ENCODE assay signal across 7 cellular contexts in genomic region chr6:3226422-3227362, GRCh38. TPM values are rescaled to one million over a fixed set of nuclear protein-coding genes. Genes with fewer than 3 reads are reported as not detected.
DNase-seq lines count a peak whose midpoint lies in the region; ATAC-seq and TF ChIP-seq lines count a peak whose summit lies in the region.

No MANE protein-coding gene starts in this region.

- H3K27ac ChIP-seq in prostate gland: no peak overlapping the region

- no peaks in the 10 kb centered on the region for H3K36me3 Mint-ChIP-seq in activated T-cell treated with anti-CD3 and anti-CD28 coated beads, Interleukin-2, amount 50 U/mL, for 4 hours (ENCODE audit: insufficient read depth)
- H3K36me3 Mint-ChIP-seq in glutamatergic neuron (ENCODE audit: unreplicated experiment): peaks cover 24% of the 10 kb centered on the region

- H3K27me3 ChIP-seq in prostate gland (replicated peaks; ENCODE audit: insufficient read depth): peaks cover 28% of the 10 kb centered on the region

- 6% methylated on average over 55 of the region's 55 CpGs for WGBS in prostate gland

- peak overlapping the region; percentile 68 for H3K4me3 Mint-ChIP-seq in activated T-cell treated with anti-CD3 and anti-CD28 coated beads, Interleukin-2, amount 50 U/mL, for 4 hours
- peak overlapping the region; percentile 99 for H3K4me3 Mint-ChIP-seq in glutamatergic neuron (ENCODE audit: unreplicated experiment)

- peaks cover 3% of the 10 kb centered on the region; the same call in 1 of the 2 replicates for H3K4me1 ChIP-seq in ES-I3 (ENCODE audit: insufficient read depth, low read length)
- H3K4me1 ChIP-seq in prostate gland (replicated peaks): peaks cover 7% of the 10 kb centered on the region

- ATAC-seq in activated T-cell treated with anti-CD3 and anti-CD28 coated beads, Interleukin-2, amount 50 U/mL, for 4 hours: peak; percentile 23 to 36
- ATAC-seq in HG03135 (IDR thresholded peaks at IDR 0.05; ENCODE audit: unreplicated experiment) (no peak), GM18909 (IDR thresholded peaks at IDR 0.05; ENCODE audit: poor library complexity, unreplicated experiment) (no peak)

- H3K9me3 ChIP-seq in ES-I3 (ENCODE audit: control insufficient read depth, insufficient read depth, low read length) (no peaks in the 10 kb centered on the region), prostate gland (no peaks in the 10 kb centered on the region)

- DNase-seq in M059J (ENCODE audit: low read depth): peak; percentile 77
- DNase-seq in activated T-cell treated with anti-CD3 and anti-CD28 coated beads, Interleukin-2, amount 50 U/mL, for 4 hours: peak; percentile 25
- peak; percentile 56 for DNase-seq in glutamatergic neuron
- no peak for DNase-seq in prostate gland (ENCODE audit: low spot score)

- H3K27me3 Mint-ChIP-seq in activated T-cell treated with anti-CD3 and anti-CD28 coated beads, Interleukin-2, amount 50 U/mL, for 4 hours (ENCODE audit: low read depth): peaks cover 60% of the 10 kb centered on the region
- H3K27me3 Mint-ChIP-seq in glutamatergic neuron (ENCODE audit: unreplicated experiment): peaks cover 45% of the 10 kb centered on the region

- peak overlapping the region; percentile 8 to 19 for H3K4me3 ChIP-seq in prostate gland

- H3K36me3 ChIP-seq in ES-I3 (ENCODE audit: insufficient read depth, low read length): peaks cover 3% of the 10 kb centered on the region; the same call in 1 of the 2 replicates
- H3K36me3 ChIP-seq in prostate gland: no peaks in the 10 kb centered on the region

- H3K27ac Mint-ChIP-seq in glutamatergic neuron (ENCODE audit: unreplicated experiment): peak overlapping the region; percentile 94

- H3K4me1 Mint-ChIP-seq in activated T-cell treated with anti-CD3 and anti-CD28 coated beads, Interleukin-2, amount 50 U/mL, for 4 hours (ENCODE audit: low read depth): peaks cover 34% of the 10 kb centered on the region
- H3K4me1 Mint-ChIP-seq in glutamatergic neuron (ENCODE audit: low read depth, unreplicated experiment): peaks cover 15% of the 10 kb centered on the region

- H3K9ac ChIP-seq in ES-I3 (ENCODE audit: low read depth, low read length): peak overlapping the region; percentile 81

- no peaks in the 10 kb centered on the region for H3K9me3 Mint-ChIP-seq in activated T-cell treated with anti-CD3 and anti-CD28 coated beads, Interleukin-2, amount 50 U/mL, for 4 hours
- H3K9me3 Mint-ChIP-seq in glutamatergic neuron (ENCODE audit: unreplicated experiment): peaks cover 52% of the 10 kb centered on the region

- TF ChIP-seq CTCF in glutamatergic neuron (IDR thresholded peaks at IDR 0.05; ENCODE audit: partially characterized antibody, unreplicated experiment): no peak
- TF ChIP-seq CTCF in prostate gland (IDR thresholded peaks at IDR 0.05): no peak

- intact Hi-C loops in prostate gland (cut with DNase I): no loop called here

- TF ChIP-seq POLR2A in prostate gland (IDR thresholded peaks at IDR 0.05): no peak

RNA-seq across cellular contexts. Expression of gene TUBB2B, which starts 0.8 kb away (rescaled TPM):
- 60.1 and 127 TPM in 2 replicates for total RNA-seq in M059J (2014; rRNA removed; shearing (Covaris generic))
- under 1 TPM; 0.42 to 0.73 (median 0.61) TPM for total RNA-seq in activated T-cell treated with anti-CD3 and anti-CD28 coated beads, Interleukin-2, amount 50 U/mL, for 4 hours
- total RNA-seq in glutamatergic neuron (ENCODE audit: unreplicated experiment) (1,777 TPM), prostate gland (1 to 10 TPM; 3.9 to 4.5 TPM)

RNA-seq across cellular contexts. Expression of gene PSMG4, which starts 32.1 kb away (rescaled TPM):
- 29.9 and 35.1 TPM in 2 replicates for total RNA-seq in M059J (2014; rRNA removed; shearing (Covaris generic))
- total RNA-seq in activated T-cell treated with anti-CD3 and anti-CD28 coated beads, Interleukin-2, amount 50 U/mL, for 4 hours: 10 to 100 TPM; 26.0 to 31.6 (median 27.8) TPM
- total RNA-seq in glutamatergic neuron (ENCODE audit: unreplicated experiment): 37.2 TPM
- 10 to 100 TPM; 20.8 to 30.1 TPM for total RNA-seq in prostate gland

Comparison
In these comparisons a context has a peak if more than half of its experiments do, and no peak if none do; other contexts are left out.
1. ATAC-seq: peak in activated T-cell treated with anti-CD3 and anti-CD28 coated beads, Interleukin-2, amount 50 U/mL, for 4 hours (2 of 2); none in HG03135 (single experiment) and GM18909 (single experiment).
2. RNA of gene TUBB2B, which starts 0.8 kb away (total RNA-seq): 1,777 TPM in glutamatergic neuron (single experiment) and 60.1 to 127 TPM in M059J; 3.9 to 4.5 TPM in prostate gland and 0.42 to 0.73 TPM in activated T-cell treated with anti-CD3 and anti-CD28 coated beads, Interleukin-2, amount 50 U/mL, for 4 hours; every median in the first group is over 10 times any median in the second.